Comparison of ENCODE assay signal across 8 cellular contexts in the genomic region with DNA sequence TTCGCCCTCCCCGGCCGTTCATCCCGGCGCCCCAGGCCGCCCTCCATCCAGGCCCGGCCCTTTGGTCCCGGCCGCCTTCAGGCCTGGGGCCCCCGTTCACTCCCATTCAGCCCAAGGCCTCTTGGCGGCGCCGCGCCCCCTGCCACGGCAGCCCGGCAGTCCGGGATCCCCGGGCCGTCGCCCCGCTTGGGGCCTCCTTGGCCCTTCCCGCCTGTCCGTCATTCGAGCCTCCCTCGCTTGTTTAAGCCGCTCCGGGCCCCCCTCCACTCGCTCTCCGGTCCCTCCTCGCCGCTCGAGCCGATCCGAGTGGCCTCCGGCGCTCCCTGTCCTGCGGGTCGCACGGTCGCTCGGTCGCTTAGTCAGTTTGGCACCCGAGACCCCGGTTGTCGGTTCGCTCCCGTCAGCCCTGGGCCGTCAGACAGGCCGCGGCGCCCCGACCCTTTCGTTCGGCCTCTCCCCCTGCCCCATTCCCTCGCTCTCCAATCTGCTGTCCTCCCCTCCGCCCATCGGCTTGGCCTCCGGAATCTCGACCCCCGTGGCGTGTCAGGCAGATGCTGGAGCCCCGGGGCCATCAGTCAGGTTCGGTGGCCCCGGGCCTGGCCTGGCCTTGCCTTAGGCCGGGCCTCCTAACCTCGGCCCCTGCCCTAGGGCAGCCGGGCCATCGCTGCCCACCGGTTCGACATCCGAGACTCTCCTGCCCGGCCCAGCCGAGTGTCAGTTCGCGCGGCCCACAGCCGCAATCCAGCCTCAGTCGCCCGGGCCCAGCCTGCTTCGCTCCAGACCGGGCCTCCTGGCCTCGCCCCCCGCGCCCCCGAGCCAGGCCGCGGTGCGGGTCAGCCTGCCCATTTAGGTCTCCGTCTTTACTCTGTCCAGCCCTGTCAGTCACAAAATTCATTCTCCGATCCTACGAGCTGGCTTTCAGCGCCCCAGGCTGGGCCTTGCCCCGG. TPM values are rescaled to one million over a fixed set of nuclear protein-coding genes. Genes with fewer than 3 reads are reported as not detected.
DNase-seq lines count a peak whose midpoint lies in the region; ATAC-seq and TF ChIP-seq lines count a peak whose summit lies in the region.

No MANE protein-coding gene starts in this region.

- H3K36me3 ChIP-seq in DND-41 (ENCODE audit: insufficient read depth, low read length) (peaks cover 33% of the 10 kb centered on the region), Karpas-422 (ENCODE audit: insufficient read depth, low read length) (peaks cover 17% of the 10 kb centered on the region; the same call in 1 of the 2 replicates)

- H3K4me1 ChIP-seq in DND-41 (ENCODE audit: insufficient read depth, low read length) (peaks cover 46% of the 10 kb centered on the region), Karpas-422 (ENCODE audit: low read length) (peaks cover 36% of the 10 kb centered on the region)

- peak; percentile 35 for TF ChIP-seq CTCF in DND-41 (IDR thresholded peaks at IDR 0.05; ENCODE audit: borderline replicate concordance, extremely low read depth, low read length, poor library complexity, severe bottlenecking)

- H4K20me1 ChIP-seq in DND-41 (ENCODE audit: insufficient read depth, low read length) (peaks cover 29% of the 10 kb centered on the region; the same call in 1 of the 2 replicates), Karpas-422 (ENCODE audit: insufficient read depth, low read depth, low read length) (peaks cover 18% of the 10 kb centered on the region)

- H2AFZ ChIP-seq in DND-41 (ENCODE audit: low read depth, low read length) (peak overlapping the region; percentile 68), Karpas-422 (ENCODE audit: low read length) (no peak overlapping the region; the same call in 1 of the 2 replicates)

- H3K27ac ChIP-seq in DND-41 (ENCODE audit: low read length) (peak overlapping the region; percentile 95), Karpas-422 (ENCODE audit: low read length) (peak overlapping the region; percentile 76), cingulate gyrus (ENCODE audit: low read depth, low read length) (peak overlapping the region; percentile 98)

- DNase-seq in DND-41, result peak; percentile 53
- peak; percentile 84 for DNase-seq in Karpas-422
- DNase-seq in activated CD4-positive, alpha-beta T cell treated with anti-CD3 and anti-CD28 coated beads for 24 hours (ENCODE audit: low read depth in 2 of 2), result peak; percentile 21 to 47
- DNase-seq in left kidney (ENCODE audit: low read depth, low spot score), result peak; percentile 85
- DNase-seq in stimulated activated CD4-positive, alpha-beta T cell treated with anti-CD3 and anti-CD28 coated beads, Interleukin-2, amount 100 ng/mL, for 24 hours, result peak; percentile 58 to 66
- no peak for DNase-seq in SW 1271 (lab: John Stamatoyannopoulos, UW)

- H3K4me3 ChIP-seq in DND-41 (ENCODE audit: low read depth in 1 of 2, low read length in 2 of 2) (peak overlapping the region; percentile 81 to 82), Karpas-422 (ENCODE audit: low read length) (peak overlapping the region; percentile 78)

- H3K79me2 ChIP-seq in DND-41 (ENCODE audit: insufficient read depth, low read length), result peaks cover 98% of the 10 kb centered on the region
- H3K79me2 ChIP-seq in Karpas-422 (ENCODE audit: low read length), result peaks cover 93% of the 10 kb centered on the region

- H3K9me3 ChIP-seq in DND-41 (ENCODE audit: insufficient read depth, low read length, severe bottlenecking), result no peaks in the 10 kb centered on the region
- H3K9me3 ChIP-seq in Karpas-422 (ENCODE audit: low read length), result no peaks in the 10 kb centered on the region

- peak; percentile 41 for ATAC-seq in DND-41 (ENCODE audit: insufficient read depth, low read depth)
- ATAC-seq in GM21423 (IDR thresholded peaks at IDR 0.05; ENCODE audit: unreplicated experiment), result peak; percentile 26

- H3K9ac ChIP-seq in DND-41 (ENCODE audit: low read depth, low read length) (peak overlapping the region; percentile 97), Karpas-422 (ENCODE audit: low read length) (peak overlapping the region; percentile 98)

- no peaks in the 10 kb centered on the region for H3K9me2 ChIP-seq in Karpas-422 (replicated peaks; ENCODE audit: insufficient read depth, low read length)

- H3K4me2 ChIP-seq in DND-41 (ENCODE audit: insufficient read depth, low read length) (peak overlapping the region; percentile 88), Karpas-422 (ENCODE audit: low read depth, low read length, poor library complexity, severe bottlenecking) (peak overlapping the region; percentile 82)

- H3K27me3 ChIP-seq in DND-41 (ENCODE audit: insufficient read depth, low read length, poor library complexity), result no peaks in the 10 kb centered on the region
- H3K27me3 ChIP-seq in Karpas-422 (ENCODE audit: low read length), result no peaks in the 10 kb centered on the region

RNA-seq across cellular contexts. Expression of gene LRRC41, which starts 1.1 kb away (rescaled TPM):
- 64.1 and 69.1 TPM in 2 replicates for total RNA-seq in Karpas-422 (2014; rRNA removed; shearing (Covaris generic); ENCODE audit: low replicate concordance)

RNA-seq across cellular contexts. Expression of gene UQCRH, which starts 1.1 kb away (rescaled TPM):
- 455 and 533 TPM in 2 replicates for total RNA-seq in Karpas-422 (2014; rRNA removed; shearing (Covaris generic); ENCODE audit: low replicate concordance)

RNA-seq across cellular contexts. Expression of gene NSUN4, which starts 38.2 kb away (rescaled TPM):
- total RNA-seq in Karpas-422 (2014; rRNA removed; shearing (Covaris generic); ENCODE audit: low replicate concordance), result 15.9 and 27.1 TPM in 2 replicates

RNA-seq across cellular contexts. Expression of gene RAD54L, which starts 54.8 kb away (rescaled TPM):
- total RNA-seq in Karpas-422 (2014; rRNA removed; shearing (Covaris generic); ENCODE audit: low replicate concordance), result 10.5 and 18.0 TPM in 2 replicates

Comparison
In these comparisons a context has a peak if more than half of its experiments do, and no peak if none do; other contexts are left out.
1. DNase-seq: peak in DND-41 (single experiment), Karpas-422 (single experiment), activated CD4-positive, alpha-beta T cell treated with anti-CD3 and anti-CD28 coated beads for 24 hours (2 of 2), left kidney (single experiment) and stimulated activated CD4-positive, alpha-beta T cell treated with anti-CD3 and anti-CD28 coated beads, Interleukin-2, amount 100 ng/mL, for 24 hours (2 of 2); none in SW 1271 (0 of 2).
2. Peak in every context shown above with its lines, with median percentiles within 50 percentile points of each other: H3K27ac ChIP-seq.